Comparison of ENCODE assay signal across 9 cellular contexts in genomic region chr3:71510485-71510884, GRCh38.
A peak's percentile ranks its signal among the peaks of the same experiment; 100 is the strongest.
DNase-seq lines count a peak whose midpoint lies in the region; ATAC-seq and TF ChIP-seq lines count a peak whose summit lies in the region.
"Had no signal": no experiment of that assay in that cellular context is flagged by ENCODE, and none has a peak within 500 bp of the region (broad histone marks: within the 10 kb centered on the region; RNA-seq: fewer than 3 reads in every experiment).

No MANE protein-coding gene starts in this region.

- no peaks in the 10 kb centered on the region for H3K27me3 ChIP-seq in fibroblast of lung (ENCODE audit: control insufficient read depth, insufficient read depth, low read length)

- no peaks in the 10 kb centered on the region for H3K9me3 ChIP-seq in fibroblast of lung (ENCODE audit: control insufficient read depth, insufficient read depth, low read depth, low read length)

- H3K4me1 ChIP-seq in fibroblast of lung (ENCODE audit: control insufficient read depth, extremely low read depth, insufficient read depth, low read length): no peaks in the 10 kb centered on the region

- H3K4me3 ChIP-seq in fibroblast of lung (replicated peaks in 1 of 4; ENCODE audit: control extremely low read depth in 1 of 4, insufficient read depth in 1 of 4, low read depth in 3 of 4, low read length in 4 of 4): no peak overlapping the region

- no peak overlapping the region for H3K4me2 ChIP-seq in fibroblast of lung (ENCODE audit: extremely low read depth, insufficient read depth, low read length)

- no peak overlapping the region for H3K27ac ChIP-seq in fibroblast of lung (ENCODE audit: insufficient read depth, low read length)

- DNase-seq in NCI-H2196 (lab: John Stamatoyannopoulos, UW; ENCODE audit: unreplicated experiment) (peak; percentile 4), NCI-H2196 treated with DMSO at 0.1 percent for 48 hours (lab: John Stamatoyannopoulos, UW; ENCODE audit: unreplicated experiment) (no peak), RPMI7951 (ENCODE audit: low read depth) (peak; percentile 66), fibroblast of lung (ENCODE audit: low read depth in 2 of 2) (peak; percentile 43 to 87), stromal cell of bone marrow (ENCODE audit: low read depth) (peak; percentile 32), HPDE6-E6E7 (ENCODE audit: extremely low spot score) (no peak), LoVo (ENCODE audit: low spot score) (no peak)
- DNase-seq: activated CD4-positive, alpha-beta T cell treated with anti-CD3 and anti-CD28 coated beads for 4 hours had no signal

- no peak for ATAC-seq in GM18909 (IDR thresholded peaks at IDR 0.05; ENCODE audit: poor library complexity, unreplicated experiment)

- no peaks in the 10 kb centered on the region for H3K79me2 ChIP-seq in fibroblast of lung (ENCODE audit: control insufficient read depth, insufficient read depth, low read length)

- H3K36me3 ChIP-seq in fibroblast of lung (ENCODE audit: control insufficient read depth, insufficient read depth, low read length): no peaks in the 10 kb centered on the region

- no peaks in the 10 kb centered on the region for H4K20me1 ChIP-seq in fibroblast of lung (ENCODE audit: control insufficient read depth, extremely low read depth, insufficient read depth, low read length)

- no peak overlapping the region for H2AFZ ChIP-seq in fibroblast of lung (ENCODE audit: low read length)

- TF ChIP-seq CTCF in fibroblast of lung (conservative IDR thresholded peaks at IDR 0.05 in 1 of 2, IDR thresholded peaks at IDR 0.05 in 1 of 2; ENCODE audit: low read depth in 1 of 2, low read length in 2 of 2): peak in 1 of 2 donors; percentile 31

- H3K9ac ChIP-seq in fibroblast of lung (ENCODE audit: insufficient read depth, low read length): no peak overlapping the region

Comparison
In these comparisons a context has a peak if more than half of its experiments do, and no peak if none do; other contexts are left out.
1. DNase-seq: peak in NCI-H2196 (single experiment), RPMI7951 (single experiment), fibroblast of lung (2 of 2) and stromal cell of bone marrow (single experiment); none in NCI-H2196 treated with DMSO at 0.1 percent for 48 hours (single experiment), HPDE6-E6E7 (single experiment) and LoVo (single experiment).